Comparison of ENCODE assay signal across 8 cellular contexts in the genomic region with DNA sequence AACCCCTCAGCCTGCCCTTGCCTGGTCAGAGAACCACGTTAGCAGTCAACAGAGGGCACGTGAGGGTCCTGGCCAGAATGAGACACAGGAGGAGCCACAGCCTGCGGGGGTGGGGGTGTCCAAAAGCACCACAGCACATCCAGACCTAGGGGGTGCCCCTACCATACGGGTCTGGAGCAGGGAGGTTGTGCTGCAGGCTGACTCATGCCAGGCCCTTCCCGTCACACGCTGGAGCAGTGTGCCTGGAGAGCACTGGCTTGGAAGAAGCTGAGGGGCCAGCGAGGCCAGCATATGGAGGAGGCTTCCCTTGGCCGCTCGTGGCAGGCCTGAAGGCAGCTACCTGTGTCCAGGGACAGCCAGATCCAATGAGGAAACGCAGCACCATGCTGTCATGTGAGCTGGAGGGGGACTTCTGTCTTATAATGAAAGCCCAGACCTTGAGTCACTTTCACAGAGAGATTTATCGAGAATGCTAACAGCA. TPM values are rescaled to one million over a fixed set of nuclear protein-coding genes. Genes with fewer than 3 reads are reported as not detected.
A peak's percentile ranks its signal among the peaks of the same experiment; 100 is the strongest.
DNase-seq lines count a peak whose midpoint lies in the region; TF ChIP-seq lines count a peak whose summit lies in the region.

No MANE protein-coding gene starts in this region.

- TF ChIP-seq CTCF in brain microvascular endothelial cell (IDR thresholded peaks at IDR 0.05; ENCODE audit: low read depth, low read length, missing control alignments), result peak; percentile 16
- TF ChIP-seq CTCF in osteoblast (IDR thresholded peaks at IDR 0.05; ENCODE audit: extremely low read depth, low read depth, low read length), result no peak
- no peak for TF ChIP-seq CTCF in Calu3 (IDR thresholded peaks at IDR 0.05; ENCODE audit: unreplicated experiment)

- no peaks in the 10 kb centered on the region for H3K9me3 ChIP-seq in osteoblast (ENCODE audit: low read depth, low read length)

- no peaks in the 10 kb centered on the region for H4K20me1 ChIP-seq in osteoblast (ENCODE audit: insufficient read depth, low read length)

- no TSS peak for BruUV-seq in Calu3 (replicated peaks; lab: Mats Ljungman, UMichigan)

- no peaks in the 10 kb centered on the region for H3K4me1 Mint-ChIP-seq in Calu3 (ENCODE audit: low read depth, unreplicated experiment)

- no peak overlapping the region for H2AFZ ChIP-seq in osteoblast (ENCODE audit: low read length)

- H3K27ac ChIP-seq in brain microvascular endothelial cell (peak overlapping the region; percentile 91), osteoblast (ENCODE audit: low read depth, low read length) (peak overlapping the region; percentile 74)

- no peak overlapping the region for H3K4me3 ChIP-seq in brain microvascular endothelial cell (ENCODE audit: low read depth, low read length)
- no peak overlapping the region for H3K4me3 ChIP-seq in osteoblast (ENCODE audit: insufficient read depth, low read length)

- intact Hi-C loops in Calu3 (cut with micrococcal nuclease; ENCODE audit: unreplicated experiment), result no loop called here

- H3K27me3 ChIP-seq in brain microvascular endothelial cell (replicated peaks) (no peaks in the 10 kb centered on the region), osteoblast (ENCODE audit: insufficient read depth, low read length) (peaks cover 3% of the 10 kb centered on the region)

- H3K4me1 ChIP-seq in osteoblast (ENCODE audit: insufficient read depth, low read length), result peaks cover 16% of the 10 kb centered on the region

- H3K9me3 Mint-ChIP-seq in Calu3 (ENCODE audit: low read depth, unreplicated experiment), result no peaks in the 10 kb centered on the region

- CTCF ChIA-PET in Calu3 (lab: Charles Lee), result no interaction called here

- H3K36me3 ChIP-seq in brain microvascular endothelial cell (replicated peaks) (peaks cover 5% of the 10 kb centered on the region), osteoblast (ENCODE audit: insufficient read depth, low read length) (peaks cover 11% of the 10 kb centered on the region)

- H3K27ac Mint-ChIP-seq in Calu3 (ENCODE audit: unreplicated experiment), result no peak overlapping the region

- in situ Hi-C loops in brain microvascular endothelial cell (cut with HindIII; ENCODE audit: low pct_ligation_motif_present, low sequenced_read_pairs), result no loop called here

- H3K4me3 Mint-ChIP-seq in Calu3 (ENCODE audit: low read depth, unreplicated experiment), result no peak overlapping the region

- DNase-seq in EH (ENCODE audit: low read depth) (peak; percentile 78), MV-4-11 (lab: John Stamatoyannopoulos, UW) (peak; percentile 25), brain microvascular endothelial cell (peak; percentile 39), osteoblast (ENCODE audit: insufficient read length, low spot score, missing footprints) (peak; percentile 96), Kasumi-1 (lab: John Stamatoyannopoulos, UW) (no peak), NCI-H2196 treated with DMSO at 0.1 percent for 48 hours (lab: John Stamatoyannopoulos, UW; ENCODE audit: unreplicated experiment) (no peak), LoVo (ENCODE audit: low spot score) (no peak), Calu3 (no peak)

- H3K27me3 Mint-ChIP-seq in Calu3 (ENCODE audit: unreplicated experiment), result no peaks in the 10 kb centered on the region

- H3K36me3 Mint-ChIP-seq in Calu3 (ENCODE audit: insufficient read depth, unreplicated experiment), result peaks cover 42% of the 10 kb centered on the region

- H3K4me2 ChIP-seq in osteoblast (ENCODE audit: insufficient read depth, low read length), result peak overlapping the region; percentile 66

- H3K79me2 ChIP-seq in osteoblast (ENCODE audit: insufficient read depth, low read length), result peaks cover 35% of the 10 kb centered on the region

RNA-seq across cellular contexts. Expression of gene IRAK1, which starts 1.5 kb away (rescaled TPM):
- total RNA-seq in osteoblast (99.5 and 100 TPM in 2 replicates), Calu3 (2022) (194 and 208 TPM in 2 replicates)

RNA-seq across cellular contexts. Expression of gene TMEM187, which starts 48.6 kb away (rescaled TPM):
- total RNA-seq in osteoblast (6.9 and 8.5 TPM in 2 replicates), Calu3 (2022) (9.4 and 9.9 TPM in 2 replicates)

RNA-seq across cellular contexts. Expression of gene HCFC1, which starts 49.6 kb away (rescaled TPM):
- total RNA-seq in osteoblast (22.1 and 24.6 TPM in 2 replicates), Calu3 (2022) (76.0 and 77.7 TPM in 2 replicates)

Comparison
In these comparisons a context has a peak if more than half of its experiments do, and no peak if none do; other contexts are left out.
1. DNase-seq: peak in EH (single experiment), MV-4-11 (single experiment), brain microvascular endothelial cell (single experiment) and osteoblast (single experiment); none in Kasumi-1 (0 of 2), NCI-H2196 treated with DMSO at 0.1 percent for 48 hours (single experiment), LoVo (single experiment) and Calu3 (single experiment).